In genomic region chrX:78655642-78656041, GRCh38 we compare ENCODE assay signal across 29 cellular contexts. TPM values are rescaled to one million over a fixed set of nuclear protein-coding genes. Genes with fewer than 3 reads are reported as not detected.
A peak's percentile ranks its signal among the peaks of the same experiment; 100 is the strongest.
DNase-seq lines count a peak whose midpoint lies in the region; ATAC-seq and TF ChIP-seq lines count a peak whose summit lies in the region.
"Had no signal": no experiment of that assay in that cellular context is flagged by ENCODE, and none has a peak within 500 bp of the region (broad histone marks: within the 10 kb centered on the region; RNA-seq: fewer than 3 reads in every experiment).

No MANE protein-coding gene starts in this region.

- no peaks in the 10 kb centered on the region for H3K36me3 ChIP-seq in BLaER1 treated with 17β-estradiol and CSF1 and Interleukin-3, amounts not matched to agents 10 nM and 100 nM
- H3K36me3 ChIP-seq in KOPT-K1 (ENCODE audit: insufficient read depth, low read length) (no peaks in the 10 kb centered on the region), osteoblast (ENCODE audit: insufficient read depth, low read length) (no peaks in the 10 kb centered on the region)

- DNase-seq in activated CD8-positive, alpha-beta T cell treated with anti-CD3 and anti-CD28 coated beads for 36 hours, result no peak
- no peak for DNase-seq in activated CD8-positive, alpha-beta T cell treated with anti-CD3 and anti-CD28 coated beads, Interleukin-2, amount 10 ng/mL, durations not matched to agents 7 days and 5 days
- DNase-seq in osteoblast (ENCODE audit: insufficient read length, low spot score, missing footprints) (peak; percentile 6), SKM-1 (lab: John Stamatoyannopoulos, UW; ENCODE audit: unreplicated experiment) (no peak), coronary artery (ENCODE audit: low spot score) (no peak), mesothelial cell of epicardium (ENCODE audit: low spot score in 2 of 2, unreplicated experiment in 2 of 2) (no peak)
- DNase-seq: AML-193; C1 segment of cervical spinal cord; CD4-positive, alpha-beta memory T cell; CD4-positive, CD25-positive, alpha-beta regulatory T cell; CD8-positive, alpha-beta memory T cell; COR-L47; DMS 273 treated with DMSO at 0.1 percent for 48 hours; DMS153; DMS53; DMS79; DND-41; EL; GDM1 had no signal

- no peak overlapping the region for H3K4me3 ChIP-seq in BLaER1 treated with 17β-estradiol and CSF1 and Interleukin-3, amounts not matched to agents 10 nM and 100 nM
- no peak overlapping the region for H3K4me3 ChIP-seq in osteoblast (ENCODE audit: insufficient read depth, low read length)
- no peak overlapping the region for H3K4me3 ChIP-seq in coronary artery
- H3K4me3 ChIP-seq: A549, GM12878 had no signal

- H2AFZ ChIP-seq in osteoblast (ENCODE audit: low read length), result no peak overlapping the region

- no peak for ATAC-seq in activated CD8-positive, alpha-beta T cell treated with anti-CD3 and anti-CD28 coated beads for 36 hours
- no peak for ATAC-seq in activated CD8-positive, alpha-beta T cell treated with anti-CD3 and anti-CD28 coated beads, Interleukin-2, amount 10 ng/mL, durations not matched to agents 7 days and 5 days
- ATAC-seq: A549, GM12878 had no signal

- H3K4me1 Mint-ChIP-seq in activated CD8-positive, alpha-beta T cell treated with anti-CD3 and anti-CD28 coated beads for 36 hours (ENCODE audit: low read depth), result peaks cover 30% of the 10 kb centered on the region
- H3K4me1 Mint-ChIP-seq in activated CD8-positive, alpha-beta T cell treated with anti-CD3 and anti-CD28 coated beads, Interleukin-2, amount 10 ng/mL, durations not matched to agents 7 days and 5 days (ENCODE audit: low read depth), result peaks cover 57% of the 10 kb centered on the region
- peaks cover 8% of the 10 kb centered on the region for H3K4me1 Mint-ChIP-seq in mesothelial cell of epicardium

- peaks cover 61 to 94% (median 83%) of the 10 kb centered on the region in 10 experiments for H3K4me1 ChIP-seq in BLaER1 treated with 17β-estradiol and CSF1 and Interleukin-3, amounts not matched to agents 10 nM and 100 nM
- peaks cover 39% of the 10 kb centered on the region for H3K4me1 ChIP-seq in osteoblast (ENCODE audit: insufficient read depth, low read length)

- intact Hi-C loops in activated CD8-positive, alpha-beta T cell treated with anti-CD3 and anti-CD28 coated beads for 36 hours (cut with micrococcal nuclease), result no loop called here

- H4K20me1 ChIP-seq in BLaER1 treated with 17β-estradiol and CSF1 and Interleukin-3, amounts not matched to agents 10 nM and 100 nM, result no peaks in the 10 kb centered on the region
- no peaks in the 10 kb centered on the region for H4K20me1 ChIP-seq in osteoblast (ENCODE audit: insufficient read depth, low read length)

- H3K9me3 Mint-ChIP-seq in activated CD8-positive, alpha-beta T cell treated with anti-CD3 and anti-CD28 coated beads for 36 hours, result no peaks in the 10 kb centered on the region
- no peaks in the 10 kb centered on the region for H3K9me3 Mint-ChIP-seq in activated CD8-positive, alpha-beta T cell treated with anti-CD3 and anti-CD28 coated beads, Interleukin-2, amount 10 ng/mL, durations not matched to agents 7 days and 5 days (ENCODE audit: insufficient read depth)
- no peaks in the 10 kb centered on the region for H3K9me3 Mint-ChIP-seq in mesothelial cell of epicardium
- H3K9me3 Mint-ChIP-seq: CD4-positive, alpha-beta memory T cell; CD8-positive, alpha-beta memory T cell had no signal

- CTCF ChIA-PET in activated CD8-positive, alpha-beta T cell treated with anti-CD3 and anti-CD28 coated beads for 36 hours (lab: Charles Lee), result no interaction called here
- CTCF ChIA-PET in activated CD8-positive, alpha-beta T cell treated with anti-CD3 and anti-CD28 coated beads, Interleukin-2, amount 10 ng/mL, durations not matched to agents 7 days and 5 days (lab: Charles Lee), result no interaction called here

- H3K27me3 ChIP-seq in BLaER1 treated with 17β-estradiol and CSF1 and Interleukin-3, amounts not matched to agents 10 nM and 100 nM, result 0 out of 22 replicates have a peak, but pooled peaks cover 0 to 6% (median 0%) of the 10 kb centered on the region in 11 experiments
- no peaks in the 10 kb centered on the region for H3K27me3 ChIP-seq in osteoblast (ENCODE audit: insufficient read depth, low read length)

- H3K9me3 ChIP-seq in BLaER1 treated with 17β-estradiol and CSF1 and Interleukin-3, amounts not matched to agents 10 nM and 100 nM (replicated peaks in 1 of 11), result peaks cover 0 to 17% (median 4%) of the 10 kb centered on the region in 11 experiments; a peak in 10 of 22 replicates
- H3K9me3 ChIP-seq in KOPT-K1 (ENCODE audit: insufficient read depth, low read length, poor library complexity, severe bottlenecking), result peaks cover 6% of the 10 kb centered on the region
- no peaks in the 10 kb centered on the region for H3K9me3 ChIP-seq in osteoblast (ENCODE audit: low read depth, low read length)
- H3K9me3 ChIP-seq: A549 had no signal

- no peaks in the 10 kb centered on the region for H3K36me3 Mint-ChIP-seq in activated CD8-positive, alpha-beta T cell treated with anti-CD3 and anti-CD28 coated beads for 36 hours (ENCODE audit: low read depth)
- peaks cover 4% of the 10 kb centered on the region for H3K36me3 Mint-ChIP-seq in activated CD8-positive, alpha-beta T cell treated with anti-CD3 and anti-CD28 coated beads, Interleukin-2, amount 10 ng/mL, durations not matched to agents 7 days and 5 days (ENCODE audit: low read depth)
- H3K36me3 Mint-ChIP-seq in mesothelial cell of epicardium, result no peaks in the 10 kb centered on the region
- H3K36me3 Mint-ChIP-seq: CD14-positive monocyte; CD4-positive, alpha-beta memory T cell; CD4-positive, CD25-positive, alpha-beta regulatory T cell; CD8-positive, alpha-beta memory T cell had no signal

- POLR2A ChIA-PET in activated CD8-positive, alpha-beta T cell treated with anti-CD3 and anti-CD28 coated beads for 36 hours (lab: Charles Lee), result no interaction called here
- POLR2A ChIA-PET in activated CD8-positive, alpha-beta T cell treated with anti-CD3 and anti-CD28 coated beads, Interleukin-2, amount 10 ng/mL, durations not matched to agents 7 days and 5 days (lab: Charles Lee), result no interaction called here

- no peak for TF ChIP-seq CTCF in activated CD8-positive, alpha-beta T cell treated with anti-CD3 and anti-CD28 coated beads for 36 hours (IDR thresholded peaks at IDR 0.05)
- TF ChIP-seq CTCF in osteoblast (IDR thresholded peaks at IDR 0.05; ENCODE audit: extremely low read depth, low read depth, low read length) (no peak), coronary artery (IDR thresholded peaks at IDR 0.05) (no peak), mesothelial cell of epicardium (IDR thresholded peaks at IDR 0.05; ENCODE audit: unreplicated experiment) (no peak)

- peak overlapping the region; percentile 30 for H3K27ac Mint-ChIP-seq in activated CD8-positive, alpha-beta T cell treated with anti-CD3 and anti-CD28 coated beads for 36 hours
- no peak overlapping the region for H3K27ac Mint-ChIP-seq in activated CD8-positive, alpha-beta T cell treated with anti-CD3 and anti-CD28 coated beads, Interleukin-2, amount 10 ng/mL, durations not matched to agents 7 days and 5 days
- H3K27ac Mint-ChIP-seq in mesothelial cell of epicardium, result no peak overlapping the region
- H3K27ac Mint-ChIP-seq: B cell; CD8-positive, alpha-beta memory T cell had no signal

- no peaks in the 10 kb centered on the region for H3K79me2 ChIP-seq in osteoblast (ENCODE audit: insufficient read depth, low read length)

- no peak overlapping the region for H3K9ac ChIP-seq in BLaER1 treated with 17β-estradiol and CSF1 and Interleukin-3, amounts not matched to agents 10 nM and 100 nM

- H3K4me2 ChIP-seq in BLaER1 treated with 17β-estradiol and CSF1 and Interleukin-3, amounts not matched to agents 10 nM and 100 nM, result peak overlapping the region in 4 of 11 experiments; percentile 72 to 80 (median 74); a peak in 6 of 22 replicates
- no peak overlapping the region for H3K4me2 ChIP-seq in osteoblast (ENCODE audit: insufficient read depth, low read length)
- H3K4me2 ChIP-seq: A549 had no signal

- H3K27me3 Mint-ChIP-seq in activated CD8-positive, alpha-beta T cell treated with anti-CD3 and anti-CD28 coated beads for 36 hours, result no peaks in the 10 kb centered on the region
- no peaks in the 10 kb centered on the region for H3K27me3 Mint-ChIP-seq in activated CD8-positive, alpha-beta T cell treated with anti-CD3 and anti-CD28 coated beads, Interleukin-2, amount 10 ng/mL, durations not matched to agents 7 days and 5 days (ENCODE audit: low read depth)
- no peaks in the 10 kb centered on the region for H3K27me3 Mint-ChIP-seq in mesothelial cell of epicardium (ENCODE audit: low read depth)
- H3K27me3 Mint-ChIP-seq: B cell; CD4-positive, alpha-beta memory T cell; CD4-positive, CD25-positive, alpha-beta regulatory T cell; CD8-positive, alpha-beta memory T cell had no signal

- H3K27ac ChIP-seq in BLaER1 treated with 17β-estradiol and CSF1 and Interleukin-3, amounts not matched to agents 10 nM and 100 nM, result peak overlapping the region in 8 of 11 experiments; percentile 86 to 97 (median 90); a peak in 12 of 22 replicates
- peak overlapping the region; percentile 100 for H3K27ac ChIP-seq in KOPT-K1 (ENCODE audit: low read depth, low read length, poor library complexity, severe bottlenecking)
- H3K27ac ChIP-seq in osteoblast (ENCODE audit: low read depth, low read length), result no peak overlapping the region
- H3K27ac ChIP-seq in coronary artery, result no peak overlapping the region
- H3K27ac ChIP-seq: 22Rv1 had no signal

- no peak overlapping the region for H3K4me3 Mint-ChIP-seq in activated CD8-positive, alpha-beta T cell treated with anti-CD3 and anti-CD28 coated beads for 36 hours
- H3K4me3 Mint-ChIP-seq in activated CD8-positive, alpha-beta T cell treated with anti-CD3 and anti-CD28 coated beads, Interleukin-2, amount 10 ng/mL, durations not matched to agents 7 days and 5 days, result no peak overlapping the region
- no peak overlapping the region for H3K4me3 Mint-ChIP-seq in mesothelial cell of epicardium
- H3K4me3 Mint-ChIP-seq: B cell; CD14-positive monocyte; CD4-positive, alpha-beta memory T cell; CD4-positive, CD25-positive, alpha-beta regulatory T cell; CD8-positive, alpha-beta memory T cell had no signal

RNA-seq across cellular contexts. Expression of gene RTL3, which starts 3.5 kb away (rescaled TPM):
- not detected for total RNA-seq in activated CD8-positive, alpha-beta T cell treated with anti-CD3 and anti-CD28 coated beads for 36 hours
- under 1 TPM in 1 of 2 experiments, not detected in 1; 0.08 TPM for total RNA-seq in activated CD8-positive, alpha-beta T cell treated with anti-CD3 and anti-CD28 coated beads, Interleukin-2, amount 10 ng/mL, durations not matched to agents 7 days and 5 days
- total RNA-seq in osteoblast, result under 0.01 TPM in 1 of 2 replicates, not detected in the other
- not detected in 3 replicates for total RNA-seq in mesothelial cell of epicardium
- total RNA-seq: A172; B cell; CD4-positive, alpha-beta memory T cell; CD4-positive, CD25-positive, alpha-beta regulatory T cell; CD8-positive, alpha-beta memory T cell; Daoy; G401 had no signal

Comparison
In these comparisons a context has a peak if more than half of its experiments do, and no peak if none do; other contexts are left out.
1. H3K27ac ChIP-seq: peak in BLaER1 treated with 17β-estradiol and CSF1 and Interleukin-3, amounts not matched to agents 10 nM and 100 nM (8 of 11) and KOPT-K1 (single experiment); none in osteoblast (single experiment) and coronary artery (0 of 2).